Comparison of ENCODE assay signal across 1 cellular context in the genomic region with DNA sequence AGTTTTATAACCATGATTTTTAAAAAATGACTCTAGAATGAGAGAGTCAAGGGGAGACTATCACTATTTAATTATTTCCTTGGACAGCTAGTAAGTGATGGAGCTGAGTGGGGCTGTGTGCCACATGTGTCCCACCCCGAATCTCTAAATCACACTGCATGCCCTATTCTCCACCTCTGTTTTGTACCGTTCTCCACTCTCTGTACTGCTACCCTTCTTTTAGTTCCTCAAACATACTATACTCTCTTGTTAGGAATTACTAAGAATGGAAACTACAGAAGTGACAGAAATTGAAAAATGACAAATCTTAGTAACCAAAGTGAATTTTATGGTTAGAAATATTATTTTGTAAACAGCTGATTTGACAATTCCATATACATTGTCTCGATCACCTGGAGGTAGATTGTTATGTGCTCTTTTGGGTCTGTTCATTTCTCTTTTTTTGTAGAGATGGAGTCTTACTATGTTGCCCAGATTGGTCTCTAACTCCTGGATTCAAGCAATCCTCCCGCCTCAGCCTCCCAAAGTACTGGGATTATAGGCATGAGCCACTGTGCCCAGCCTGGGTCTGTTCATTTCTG.
TF ChIP-seq lines count a peak whose summit lies in the region.

No MANE protein-coding gene starts in this region.

TF ChIP-seq in GM12878, 131 proteins besides CTCF, POLR2A, EP300 and RAD21:
- TF ChIP-seq JUNB (IDR thresholded peaks at IDR 0.05) (peak; percentile 15; the same call in 1 of the 2 replicates), JUND (IDR thresholded peaks at IDR 0.05; ENCODE audit: low read depth, low read length) (no peak)
